Comparison of ENCODE assay signal across 25 cellular contexts in the genomic region with DNA sequence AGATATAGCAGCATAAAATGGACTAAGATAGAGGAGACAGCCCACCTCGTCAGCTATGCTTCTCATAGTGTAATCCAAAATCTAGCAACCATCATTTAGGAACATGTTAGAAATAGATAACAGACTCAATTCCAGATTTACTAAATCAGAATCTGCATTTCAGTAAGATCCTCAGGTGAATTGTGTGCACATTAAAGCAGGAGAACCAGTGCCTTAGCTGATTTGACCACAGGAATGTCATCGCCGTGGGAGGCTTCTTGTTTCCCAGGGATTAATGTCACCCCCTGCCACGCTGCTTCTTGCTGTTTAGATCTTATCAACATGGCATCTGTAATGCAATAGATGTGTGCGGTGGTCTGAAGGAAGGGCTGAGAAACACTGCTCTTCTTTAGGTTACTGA.
A peak's percentile ranks its signal among the peaks of the same experiment; 100 is the strongest.
DNase-seq lines count a peak whose midpoint lies in the region; ATAC-seq, FAIRE-seq and TF ChIP-seq lines count a peak whose summit lies in the region.
"Had no signal": no experiment of that assay in that cellular context is flagged by ENCODE, and none has a peak within 500 bp of the region (broad histone marks: within the 10 kb centered on the region; RNA-seq: fewer than 3 reads in every experiment).

No MANE protein-coding gene starts in this region.

- no peak overlapping the region for H3K4me3 Mint-ChIP-seq in activated CD8-positive, alpha-beta T cell treated with anti-CD3 and anti-CD28 coated beads for 36 hours
- H3K4me3 Mint-ChIP-seq: stimulated activated effector memory CD8-positive, alpha-beta T cell treated with anti-CD3 and anti-CD28 coated beads, Interleukin-12 subunit alpha, Interleukin-12 subunit beta, amount 100 ng/mL, for 72 hours had no signal

- no peaks in the 10 kb centered on the region for H3K27me3 Mint-ChIP-seq in activated CD8-positive, alpha-beta T cell treated with anti-CD3 and anti-CD28 coated beads for 36 hours

- no peaks in the 10 kb centered on the region for H3K36me3 ChIP-seq in SK-N-SH (replicated peaks in 1 of 2; ENCODE audit: control insufficient read depth in 1 of 2, insufficient read depth in 2 of 2, low read length in 1 of 2)
- H3K36me3 ChIP-seq: BLaER1 treated with 17β-estradiol and CSF1 and Interleukin-3, amounts not matched to agents 10 nM and 100 nM; ovary; suprapubic skin had no signal

- H3K4me3 ChIP-seq in SK-N-SH (ENCODE audit: low read depth in 2 of 2, low read length in 1 of 2): no peak overlapping the region
- H3K4me3 ChIP-seq: A549; BLaER1 treated with 17β-estradiol and CSF1 and Interleukin-3, amounts not matched to agents 10 nM and 100 nM; dorsolateral prefrontal cortex; GM23248; ovary; suprapubic skin had no signal

- DNase-seq in Right ventricle myocardium inferior (ENCODE audit: missing footprints) (peak; percentile 48), cardiac septum (ENCODE audit: low spot score) (no peak), SK-N-SH (peak; percentile 2), iris pigment epithelial cell (ENCODE audit: low read depth) (peak; percentile 13), urothelium cell line (ENCODE audit: low spot score) (peak; percentile 5), ureter (ENCODE audit: low spot score) (no peak)
- no peak for DNase-seq in activated CD8-positive, alpha-beta T cell treated with anti-CD3 and anti-CD28 coated beads for 36 hours
- DNase-seq: activated CD8-positive, alpha-beta memory T cell treated with anti-CD3 and anti-CD28 coated beads, Interleukin-2, amount 50 U/mL, for 48 hours; activated gamma-delta T cell treated with Interleukin-2 at 50 U/mL for 16 hours; caudate nucleus; dorsolateral prefrontal cortex; foreskin keratinocyte; GM23248; NCI-H1092 treated with DMSO at 0.1 percent for 48 hours; NCI-H526; ovary; SHP77 treated with DMSO at 0.1 percent for 48 hours; T-helper 2 cell had no signal

- 31% methylated on average over 5 of the region's 5 CpGs for WGBS in SK-N-SH (ENCODE audit: low lambda C conversion rate)

- no peak for TF ChIP-seq EP300 in SK-N-SH (IDR thresholded peaks at IDR 0.05; ENCODE audit: borderline replicate concordance in 1 of 2, low read depth in 1 of 2, low read length in 1 of 2)

- no peaks in the 10 kb centered on the region for H3K4me1 Mint-ChIP-seq in activated CD8-positive, alpha-beta T cell treated with anti-CD3 and anti-CD28 coated beads for 36 hours (ENCODE audit: low read depth)
- H3K4me1 Mint-ChIP-seq: stimulated activated effector memory CD8-positive, alpha-beta T cell treated with anti-CD3 and anti-CD28 coated beads, Interleukin-12 subunit alpha, Interleukin-12 subunit beta, amount 100 ng/mL, for 72 hours had no signal

- H3K4me2 ChIP-seq in SK-N-SH: 0 out of 2 replicates have a peak overlapping the region, but pooled peaks have one; percentile 11
- H3K4me2 ChIP-seq: A549; BLaER1 treated with 17β-estradiol and CSF1 and Interleukin-3, amounts not matched to agents 10 nM and 100 nM had no signal

- H2AFZ ChIP-seq in SK-N-SH (ENCODE audit: low read depth): no peak overlapping the region
- H2AFZ ChIP-seq: GM23248 had no signal

- no peaks in the 10 kb centered on the region for H3K9me3 Mint-ChIP-seq in activated CD8-positive, alpha-beta T cell treated with anti-CD3 and anti-CD28 coated beads for 36 hours
- H3K9me3 Mint-ChIP-seq: stimulated activated effector memory CD8-positive, alpha-beta T cell treated with anti-CD3 and anti-CD28 coated beads, Interleukin-12 subunit alpha, Interleukin-12 subunit beta, amount 100 ng/mL, for 72 hours had no signal

- H3K27ac ChIP-seq in SK-N-SH (ENCODE audit: low read depth in 2 of 2, low read length in 1 of 2): peak overlapping the region in 1 of 2 experiments; percentile 45; a peak in 2 of 4 replicates
- H3K27ac ChIP-seq: A549; BLaER1 treated with 17β-estradiol and CSF1 and Interleukin-3, amounts not matched to agents 10 nM and 100 nM; dorsolateral prefrontal cortex; foreskin keratinocyte; GM23248; ovary; suprapubic skin; VCaP had no signal

- CTCF ChIA-PET in SK-N-SH (lab: Yijun Ruan, JAX): no interaction called here
- CTCF ChIA-PET in activated CD8-positive, alpha-beta T cell treated with anti-CD3 and anti-CD28 coated beads for 36 hours (lab: Charles Lee): no interaction called here

- no peak for FAIRE-seq in urothelium cell line (lab: Jason Lieb, UNC)
- FAIRE-seq: A549, G401.6 had no signal

- H3K9me3 ChIP-seq in SK-N-SH: no peaks in the 10 kb centered on the region
- H3K9me3 ChIP-seq: A549; BLaER1 treated with 17β-estradiol and CSF1 and Interleukin-3, amounts not matched to agents 10 nM and 100 nM; ovary; suprapubic skin had no signal

- H3F3A ChIP-seq in SK-N-SH (replicated peaks; ENCODE audit: insufficient read depth): peaks cover 5% of the 10 kb centered on the region

- no peaks in the 10 kb centered on the region for H3K9me2 ChIP-seq in SK-N-SH

- H3K4me1 ChIP-seq in SK-N-SH (ENCODE audit: control insufficient read depth in 1 of 2, insufficient read depth in 2 of 2, low read depth in 1 of 2, low read length in 1 of 2): no peaks in the 10 kb centered on the region; a peak in 1 of 4 replicates
- H3K4me1 ChIP-seq: A549, foreskin keratinocyte, suprapubic skin had no signal

- H3K79me2 ChIP-seq in SK-N-SH (ENCODE audit: insufficient read depth): no peaks in the 10 kb centered on the region

- H3K36me3 Mint-ChIP-seq in activated CD8-positive, alpha-beta T cell treated with anti-CD3 and anti-CD28 coated beads for 36 hours (ENCODE audit: low read depth): no peaks in the 10 kb centered on the region
- H3K36me3 Mint-ChIP-seq: stimulated activated effector memory CD8-positive, alpha-beta T cell treated with anti-CD3 and anti-CD28 coated beads, Interleukin-12 subunit alpha, Interleukin-12 subunit beta, amount 100 ng/mL, for 72 hours had no signal

- no peak for TF ChIP-seq RAD21 in SK-N-SH (IDR thresholded peaks at IDR 0.05; ENCODE audit: low read length)

- TF ChIP-seq CTCF in SK-N-SH (IDR thresholded peaks at IDR 0.05): no peak
- no peak for TF ChIP-seq CTCF in activated CD8-positive, alpha-beta T cell treated with anti-CD3 and anti-CD28 coated beads for 36 hours (IDR thresholded peaks at IDR 0.05)

- no peak overlapping the region for H3K9ac ChIP-seq in SK-N-SH
- H3K9ac ChIP-seq: BLaER1 treated with 17β-estradiol and CSF1 and Interleukin-3, amounts not matched to agents 10 nM and 100 nM; GM23248 had no signal

- POLR2A ChIA-PET in SK-N-SH (lab: Yijun Ruan, JAX): no interaction called here
- POLR2A ChIA-PET in activated CD8-positive, alpha-beta T cell treated with anti-CD3 and anti-CD28 coated beads for 36 hours (lab: Charles Lee): no interaction called here

- intact Hi-C loops in Right ventricle myocardium inferior (cut with DNase I) (no loop called here), cardiac septum (cut with DNase I) (no loop called here)
- intact Hi-C loops in activated CD8-positive, alpha-beta T cell treated with anti-CD3 and anti-CD28 coated beads for 36 hours (cut with micrococcal nuclease): no loop called here

- H3K27me3 ChIP-seq in SK-N-SH (ENCODE audit: insufficient read depth): no peaks in the 10 kb centered on the region
- H3K27me3 ChIP-seq: BLaER1 treated with 17β-estradiol and CSF1 and Interleukin-3, amounts not matched to agents 10 nM and 100 nM; dorsolateral prefrontal cortex; foreskin keratinocyte; ovary; suprapubic skin had no signal

- H4K20me1 ChIP-seq in SK-N-SH (ENCODE audit: insufficient read depth): no peaks in the 10 kb centered on the region
- H4K20me1 ChIP-seq: BLaER1 treated with 17β-estradiol and CSF1 and Interleukin-3, amounts not matched to agents 10 nM and 100 nM had no signal

- no peak for ATAC-seq in Right ventricle myocardium inferior
- no peak for ATAC-seq in activated CD8-positive, alpha-beta T cell treated with anti-CD3 and anti-CD28 coated beads for 36 hours
- ATAC-seq in GM19395 (IDR thresholded peaks at IDR 0.05; ENCODE audit: unreplicated experiment): no peak
- ATAC-seq: A549; foreskin keratinocyte; stimulated activated effector memory CD8-positive, alpha-beta T cell treated with anti-CD3 and anti-CD28 coated beads, Interleukin-12 subunit alpha, Interleukin-12 subunit beta, amount 100 ng/mL, for 72 hours had no signal

- no peak overlapping the region for H3K27ac Mint-ChIP-seq in activated CD8-positive, alpha-beta T cell treated with anti-CD3 and anti-CD28 coated beads for 36 hours
- H3K27ac Mint-ChIP-seq: stimulated activated effector memory CD8-positive, alpha-beta T cell treated with anti-CD3 and anti-CD28 coated beads, Interleukin-12 subunit alpha, Interleukin-12 subunit beta, amount 100 ng/mL, for 72 hours had no signal

TF ChIP-seq in SK-N-SH, 30 proteins besides CTCF, POLR2A, EP300 and RAD21 (continues in another document):
- TF ChIP-seq, protein P1, sequence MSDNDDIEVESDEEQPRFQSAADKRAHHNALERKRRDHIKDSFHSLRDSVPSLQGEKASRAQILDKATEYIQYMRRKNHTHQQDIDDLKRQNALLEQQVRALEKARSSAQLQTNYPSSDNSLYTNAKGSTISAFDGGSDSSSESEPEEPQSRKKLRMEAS (IDR thresholded peaks at IDR 0.05; ENCODE audit: low read depth): no peak
- TF ChIP-seq ELF1 (IDR thresholded peaks at IDR 0.05) (no peak), RFX5 (IDR thresholded peaks at IDR 0.05; ENCODE audit: low read length) (no peak), FOXM1 (IDR thresholded peaks at IDR 0.05; ENCODE audit: low read depth) (no peak), NRF1 (IDR thresholded peaks at IDR 0.05; ENCODE audit: low read depth, low read length) (no peak)
- TF ChIP-seq, protein P2, sequence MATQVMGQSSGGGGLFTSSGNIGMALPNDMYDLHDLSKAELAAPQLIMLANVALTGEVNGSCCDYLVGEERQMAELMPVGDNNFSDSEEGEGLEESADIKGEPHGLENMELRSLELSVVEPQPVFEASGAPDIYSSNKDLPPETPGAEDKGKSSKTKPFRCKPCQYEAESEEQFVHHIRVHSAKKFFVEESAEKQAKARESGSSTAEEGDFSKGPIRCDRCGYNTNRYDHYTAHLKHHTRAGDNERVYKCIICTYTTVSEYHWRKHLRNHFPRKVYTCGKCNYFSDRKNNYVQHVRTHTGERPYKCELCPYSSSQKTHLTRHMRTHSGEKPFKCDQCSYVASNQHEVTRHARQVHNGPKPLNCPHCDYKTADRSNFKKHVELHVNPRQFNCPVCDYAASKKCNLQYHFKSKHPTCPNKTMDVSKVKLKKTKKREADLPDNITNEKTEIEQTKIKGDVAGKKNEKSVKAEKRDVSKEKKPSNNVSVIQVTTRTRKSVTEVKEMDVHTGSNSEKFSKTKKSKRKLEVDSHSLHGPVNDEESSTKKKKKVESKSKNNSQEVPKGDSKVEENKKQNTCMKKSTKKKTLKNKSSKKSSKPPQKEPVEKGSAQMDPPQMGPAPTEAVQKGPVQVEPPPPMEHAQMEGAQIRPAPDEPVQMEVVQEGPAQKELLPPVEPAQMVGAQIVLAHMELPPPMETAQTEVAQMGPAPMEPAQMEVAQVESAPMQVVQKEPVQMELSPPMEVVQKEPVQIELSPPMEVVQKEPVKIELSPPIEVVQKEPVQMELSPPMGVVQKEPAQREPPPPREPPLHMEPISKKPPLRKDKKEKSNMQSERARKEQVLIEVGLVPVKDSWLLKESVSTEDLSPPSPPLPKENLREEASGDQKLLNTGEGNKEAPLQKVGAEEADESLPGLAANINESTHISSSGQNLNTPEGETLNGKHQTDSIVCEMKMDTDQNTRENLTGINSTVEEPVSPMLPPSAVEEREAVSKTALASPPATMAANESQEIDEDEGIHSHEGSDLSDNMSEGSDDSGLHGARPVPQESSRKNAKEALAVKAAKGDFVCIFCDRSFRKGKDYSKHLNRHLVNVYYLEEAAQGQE (IDR thresholded peaks at IDR 0.05; ENCODE audit: low read depth, low read length): no peak

Comparison
In these comparisons a context has a peak if more than half of its experiments do, and no peak if none do; other contexts are left out.
1. DNase-seq: peak in Right ventricle myocardium inferior (single experiment), SK-N-SH (single experiment), iris pigment epithelial cell (single experiment) and urothelium cell line (single experiment); none in cardiac septum (single experiment), ureter (single experiment) and activated CD8-positive, alpha-beta T cell treated with anti-CD3 and anti-CD28 coated beads for 36 hours (single experiment).